Comparison of ENCODE assay signal across 1 cellular context in genomic region chrX:12930150-12930549, GRCh38.
TF ChIP-seq lines count a peak whose summit lies in the region.

No MANE protein-coding gene starts in this region.

TF ChIP-seq in K562, 482 proteins besides CTCF, POLR2A, EP300 and RAD21:
- TF ChIP-seq THRB (CRISPR knock-in tag; conservative IDR thresholded peaks at IDR 0.05), result no peak
- no peak for TF ChIP-seq ZNF77 (CRISPR knock-in tag; IDR thresholded peaks at IDR 0.05)
- no peak for TF ChIP-seq VEZF1 (CRISPR knock-in tag; IDR thresholded peaks at IDR 0.05)
- no peak for TF ChIP-seq NR2C2 (CRISPR knock-in tag; IDR thresholded peaks at IDR 0.05)
- peak; percentile 40; the same call in 1 of the 2 replicates for TF ChIP-seq NR2C2 (tag; IDR thresholded peaks at IDR 0.05)
- TF ChIP-seq TBP (optimal IDR thresholded peaks at IDR 0.05; ENCODE audit: low read depth, low read length), result no peak
- TF ChIP-seq FOSL1 (tag; conservative IDR thresholded peaks at IDR 0.05), result peak; percentile 51
